In the genomic region with DNA sequence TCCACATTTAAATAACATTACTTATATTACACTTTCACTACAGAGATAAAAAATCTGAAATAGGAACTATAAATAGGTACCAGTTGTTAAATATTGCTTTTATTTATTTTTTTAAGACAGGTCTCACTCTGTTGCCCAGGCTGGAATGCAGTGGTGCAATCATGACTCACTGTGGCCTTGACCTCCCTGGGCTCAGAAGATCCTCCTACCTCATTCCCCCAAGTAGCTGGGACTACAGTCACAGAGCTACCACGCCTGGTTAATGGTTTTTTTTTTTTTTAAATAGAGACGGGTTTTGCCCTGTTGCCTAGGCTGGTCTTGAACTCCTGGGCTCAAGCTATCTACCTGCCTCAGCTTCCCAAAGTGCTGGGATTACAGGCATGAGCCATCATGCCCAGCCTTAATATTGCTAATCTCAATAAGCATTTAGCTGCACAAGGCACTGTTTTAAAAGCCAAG, we compare ENCODE assay signal across 8 cellular contexts. TPM values are rescaled to one million over a fixed set of nuclear protein-coding genes. Genes with fewer than 3 reads are reported as not detected.
A peak's percentile ranks its signal among the peaks of the same experiment; 100 is the strongest.
DNase-seq lines count a peak whose midpoint lies in the region; ATAC-seq and TF ChIP-seq lines count a peak whose summit lies in the region.
"Had no signal": no experiment of that assay in that cellular context is flagged by ENCODE, and none has a peak within 500 bp of the region (broad histone marks: within the 10 kb centered on the region; RNA-seq: fewer than 3 reads in every experiment).

No MANE protein-coding gene starts in this region.

- peak; percentile 40 to 47 for DNase-seq in HL-60 (ENCODE audit: low read depth in 1 of 2, low spot score in 1 of 2)
- peak; percentile 3 for DNase-seq in SKM-1 (lab: John Stamatoyannopoulos, UW; ENCODE audit: unreplicated experiment)
- peak; percentile 41 to 60 for DNase-seq in thyroid gland
- no peak for DNase-seq in GM10266 (ENCODE audit: extremely low spot score)
- no peak for DNase-seq in activated CD4-positive, alpha-beta T cell treated with anti-CD3 and anti-CD28 coated beads for 1 hour
- no peak for DNase-seq in AG08396 (ENCODE audit: low spot score)
- DNase-seq: Right ventricle myocardium superior had no signal

- TF ChIP-seq EP300 in gastroesophageal sphincter (IDR thresholded peaks at IDR 0.05), result no peak

- H3K4me3 ChIP-seq in HL-60 (replicated peaks; ENCODE audit: insufficient read depth, low read length) (no peak overlapping the region), gastroesophageal sphincter (no peak overlapping the region), thyroid gland (replicated peaks in 1 of 3) (no peak overlapping the region)

- no peak for TF ChIP-seq CTCF in HL-60 (IDR thresholded peaks at IDR 0.05; ENCODE audit: insufficient read depth, low read length)
- TF ChIP-seq CTCF in gastroesophageal sphincter (IDR thresholded peaks at IDR 0.05), result no peak
- no peak for TF ChIP-seq CTCF in thyroid gland (IDR thresholded peaks at IDR 0.05)
- no peak for TF ChIP-seq CTCF in GM10266 (IDR thresholded peaks at IDR 0.05; ENCODE audit: control insufficient read depth, insufficient read depth, low read depth, missing control alignments)

- intact Hi-C loops in thyroid gland (cut with DNase I), result no loop called here

- WGBS in gastroesophageal sphincter (ENCODE audit: low coverage in 1 of 2), 2 donors, result 28 to 31% methylated on average over 2 of the region's 2 CpGs
- 51 to 67% methylated on average over 2 of the region's 2 CpGs for WGBS in thyroid gland, 2 donors

- H3K27me3 ChIP-seq in HL-60 (ENCODE audit: insufficient read depth, poor library complexity, severe bottlenecking) (no peaks in the 10 kb centered on the region), gastroesophageal sphincter (no peaks in the 10 kb centered on the region), thyroid gland (no peaks in the 10 kb centered on the region)

- H3K36me3 ChIP-seq in gastroesophageal sphincter (peaks cover 0 to 43% of the 10 kb centered on the region in 2 donors), thyroid gland (peaks cover 0 to 15% of the 10 kb centered on the region in 2 donors)

- peak; percentile 73 for ATAC-seq in gastroesophageal sphincter

- H3K27ac ChIP-seq in HL-60 (replicated peaks) (no peak overlapping the region), gastroesophageal sphincter (no peak overlapping the region), thyroid gland (no peak overlapping the region)

- no peaks in the 10 kb centered on the region for H3K9me3 ChIP-seq in gastroesophageal sphincter
- H3K9me3 ChIP-seq in thyroid gland, result no peaks in the 10 kb centered on the region

- H3K4me1 ChIP-seq in gastroesophageal sphincter, result peaks cover 0 to 10% (median 5%) of the 10 kb centered on the region in 3 donors
- peaks cover 0 to 15% of the 10 kb centered on the region in 2 donors for H3K4me1 ChIP-seq in thyroid gland

- TF ChIP-seq POLR2A in gastroesophageal sphincter (IDR thresholded peaks at IDR 0.05) (no peak), thyroid gland (IDR thresholded peaks at IDR 0.05) (no peak)

RNA-seq across cellular contexts. Expression of a gene that starts 17.3 kb away (rescaled TPM):
- 10 to 100 TPM; 20.5 to 47.9 (median 37.9) TPM for total RNA-seq in gastroesophageal sphincter
- 10 to 100 TPM; 10.9 to 63.4 (median 24.5) TPM for total RNA-seq in thyroid gland

RNA-seq across cellular contexts. Expression of a gene that starts 20.9 kb away (rescaled TPM):
- 10 to 100 TPM; 10.9 to 15.7 (median 14.8) TPM for total RNA-seq in gastroesophageal sphincter
- total RNA-seq in thyroid gland, result 10 to 100 TPM; 15.2 to 27.7 (median 19.9) TPM

Comparison
In these comparisons a context has a peak if more than half of its experiments do, and no peak if none do; other contexts are left out.
1. DNase-seq: peak in HL-60 (2 of 2), SKM-1 (single experiment) and thyroid gland (2 of 2); none in GM10266 (single experiment), activated CD4-positive, alpha-beta T cell treated with anti-CD3 and anti-CD28 coated beads for 1 hour (single experiment) and AG08396 (single experiment).